Comparison of ENCODE assay signal across 1 cellular context in the genomic region with DNA sequence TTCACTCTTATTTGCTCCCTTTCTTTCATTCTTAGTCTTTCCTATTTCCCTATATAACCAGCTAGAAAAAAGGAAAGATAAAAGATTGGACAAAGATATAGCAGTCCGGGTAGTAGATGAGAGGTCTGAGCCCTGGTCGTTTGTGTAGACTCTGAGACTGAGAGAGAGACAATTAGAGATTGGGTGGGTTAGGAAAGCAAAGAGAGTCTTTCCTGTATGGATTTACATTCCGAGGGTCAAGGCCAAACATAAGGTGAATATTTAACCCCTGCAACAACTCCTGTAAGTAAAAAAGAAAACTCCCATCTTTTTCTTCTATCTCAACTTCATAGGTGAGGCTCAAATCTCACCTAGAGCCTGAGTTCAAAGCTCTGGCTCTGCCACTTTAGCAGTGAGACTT.
TF ChIP-seq lines count a peak whose summit lies in the region.

No MANE protein-coding gene starts in this region.

TF ChIP-seq in GM23338, 12 proteins besides CTCF, POLR2A, EP300 and RAD21 (continued from another document):
- TF ChIP-seq EZH2 (IDR thresholded peaks at IDR 0.05; ENCODE audit: low read depth, unreplicated experiment) (no peak), EZH2phosphoT487 (IDR thresholded peaks at IDR 0.05; ENCODE audit: unreplicated experiment) (no peak), ZNF114 (CRISPR knock-in tag; IDR thresholded peaks at IDR 0.05) (no peak), JUNB (IDR thresholded peaks at IDR 0.05; ENCODE audit: unreplicated experiment) (no peak), POLR2AphosphoS5 (IDR thresholded peaks at IDR 0.05; ENCODE audit: low read depth) (no peak), CREB1 (CRISPR knock-in tag; IDR thresholded peaks at IDR 0.05; ENCODE audit: low read depth) (no peak), NANOG (IDR thresholded peaks at IDR 0.05; ENCODE audit: borderline replicate concordance) (no peak)
